20 cellular contexts compared by ENCODE assay signal in genomic region chr19:19567391-19567790, GRCh38. TPM values are rescaled to one million over a fixed set of nuclear protein-coding genes. Genes with fewer than 3 reads are reported as not detected.
DNase-seq lines count a peak whose midpoint lies in the region; ATAC-seq, FAIRE-seq and TF ChIP-seq lines count a peak whose summit lies in the region.
"Had no signal": no experiment of that assay in that cellular context is flagged by ENCODE, and none has a peak within 500 bp of the region (broad histone marks: within the 10 kb centered on the region; RNA-seq: fewer than 3 reads in every experiment).

No MANE protein-coding gene starts in this region.

- H3K4me1 ChIP-seq in osteoblast (ENCODE audit: insufficient read depth, low read length) = peaks cover 12% of the 10 kb centered on the region
- H3K4me1 ChIP-seq: A549, BE2C, Peyer's patch had no signal

- H4K20me1 ChIP-seq in osteoblast (ENCODE audit: insufficient read depth, low read length) = no peaks in the 10 kb centered on the region

- H3K9me3 ChIP-seq in osteoblast (ENCODE audit: low read depth, low read length) = no peaks in the 10 kb centered on the region
- H3K9me3 ChIP-seq: A549, Caco-2, MG63, Peyer's patch had no signal

- H3K4me3 ChIP-seq in osteoblast (ENCODE audit: insufficient read depth, low read length) = no peak overlapping the region
- H3K4me3 ChIP-seq: A549, GM12878, MG63, Peyer's patch had no signal

- no peaks in the 10 kb centered on the region for H3K27me3 ChIP-seq in osteoblast (ENCODE audit: insufficient read depth, low read length)
- H3K27me3 ChIP-seq: BE2C, MG63, Peyer's patch had no signal

- H3K36me3 ChIP-seq in osteoblast (ENCODE audit: insufficient read depth, low read length) = no peaks in the 10 kb centered on the region
- H3K36me3 ChIP-seq: BE2C, MG63 had no signal

- no peaks in the 10 kb centered on the region for H3K9me3 Mint-ChIP-seq in activated T-cell treated with anti-CD3 and anti-CD28 coated beads, Interleukin-2, amount 50 U/mL, for 72 hours
- no peaks in the 10 kb centered on the region for H3K9me3 Mint-ChIP-seq in activated CD8-positive, alpha-beta T cell treated with anti-CD3 and anti-CD28 coated beads, Interleukin-2, amount 10 ng/mL, durations not matched to agents 7 days and 5 days (ENCODE audit: insufficient read depth)

- no peak overlapping the region for H3K27ac ChIP-seq in osteoblast (ENCODE audit: low read depth, low read length)
- H3K27ac ChIP-seq: A549, Peyer's patch had no signal

- POLR2A ChIA-PET in activated CD8-positive, alpha-beta T cell treated with anti-CD3 and anti-CD28 coated beads, Interleukin-2, amount 10 ng/mL, durations not matched to agents 7 days and 5 days (lab: Charles Lee) = interaction anchor here (0.7 kb wide), 1 partner anchor 77 kb away, joined by 3 read pairs; no protein-coding TSS in a partner anchor

- no peaks in the 10 kb centered on the region for H3K79me2 ChIP-seq in osteoblast (ENCODE audit: insufficient read depth, low read length)

- no peak overlapping the region for H2AFZ ChIP-seq in osteoblast (ENCODE audit: low read length)

- CTCF ChIA-PET in activated CD8-positive, alpha-beta T cell treated with anti-CD3 and anti-CD28 coated beads, Interleukin-2, amount 10 ng/mL, durations not matched to agents 7 days and 5 days (lab: Charles Lee) = interaction anchor here (2.4 kb wide), 1 partner anchor 13 kb away, joined by 13 read pairs; no protein-coding TSS in a partner anchor

- no peaks in the 10 kb centered on the region for H3K27me3 Mint-ChIP-seq in activated T-cell treated with anti-CD3 and anti-CD28 coated beads, Interleukin-2, amount 50 U/mL, for 72 hours (ENCODE audit: low read depth)
- no peaks in the 10 kb centered on the region for H3K27me3 Mint-ChIP-seq in activated CD8-positive, alpha-beta T cell treated with anti-CD3 and anti-CD28 coated beads, Interleukin-2, amount 10 ng/mL, durations not matched to agents 7 days and 5 days (ENCODE audit: low read depth)

- H3K27ac Mint-ChIP-seq in activated T-cell treated with anti-CD3 and anti-CD28 coated beads, Interleukin-2, amount 50 U/mL, for 72 hours = peak overlapping the region; percentile 3
- H3K27ac Mint-ChIP-seq in activated CD8-positive, alpha-beta T cell treated with anti-CD3 and anti-CD28 coated beads, Interleukin-2, amount 10 ng/mL, durations not matched to agents 7 days and 5 days = peak overlapping the region; percentile 71

- H3K4me1 Mint-ChIP-seq in activated T-cell treated with anti-CD3 and anti-CD28 coated beads, Interleukin-2, amount 50 U/mL, for 72 hours (ENCODE audit: low read depth) = peaks cover 17% of the 10 kb centered on the region
- H3K4me1 Mint-ChIP-seq in activated CD8-positive, alpha-beta T cell treated with anti-CD3 and anti-CD28 coated beads, Interleukin-2, amount 10 ng/mL, durations not matched to agents 7 days and 5 days (ENCODE audit: low read depth) = peaks cover 5% of the 10 kb centered on the region

- no peak for ATAC-seq in activated T-cell treated with anti-CD3 and anti-CD28 coated beads, Interleukin-2, amount 50 U/mL, for 72 hours (replicated peaks in 1 of 2)
- ATAC-seq in activated CD8-positive, alpha-beta T cell treated with anti-CD3 and anti-CD28 coated beads, Interleukin-2, amount 10 ng/mL, durations not matched to agents 7 days and 5 days = no peak
- ATAC-seq: A549, GM12878 had no signal

- peaks cover 16 to 25% of the 10 kb centered on the region in 2 donors for H3K36me3 Mint-ChIP-seq in activated T-cell treated with anti-CD3 and anti-CD28 coated beads, Interleukin-2, amount 50 U/mL, for 72 hours (ENCODE audit: insufficient read depth in 2 of 2)
- H3K36me3 Mint-ChIP-seq in activated CD8-positive, alpha-beta T cell treated with anti-CD3 and anti-CD28 coated beads, Interleukin-2, amount 10 ng/mL, durations not matched to agents 7 days and 5 days (ENCODE audit: low read depth) = peaks cover 50% of the 10 kb centered on the region

- peak; percentile 52 for FAIRE-seq in HTR-8/SVneo (lab: Jason Lieb, UNC)
- FAIRE-seq: A549, GM12878 had no signal

- DNase-seq in activated T-cell treated with anti-CD3 and anti-CD28 coated beads, Interleukin-2, amount 50 U/mL, for 72 hours = no peak
- DNase-seq in activated T-cell treated with anti-CD3 and anti-CD28 coated beads for 4 hours = no peak
- DNase-seq in HTR-8/SVneo (ENCODE audit: insufficient read length, low spot score) = no peak
- DNase-seq in activated CD8-positive, alpha-beta T cell treated with anti-CD3 and anti-CD28 coated beads, Interleukin-2, amount 10 ng/mL, durations not matched to agents 7 days and 5 days = no peak
- peak; percentile 29 for DNase-seq in osteoblast (ENCODE audit: insufficient read length, low spot score, missing footprints)
- DNase-seq in DMS 273 (lab: John Stamatoyannopoulos, UW; ENCODE audit: unreplicated experiment) = no peak
- DNase-seq in HuH-7.5 (ENCODE audit: low spot score) = no peak
- DNase-seq: BE2C, Caco-2, DND-41, NCI-H1048, NCI-H1417 treated with DMSO at 0.1 percent for 48 hours, NCI-H187, NCI-H446, NCI-H526, Peyer's patch had no signal

- no peak overlapping the region for H3K4me2 ChIP-seq in osteoblast (ENCODE audit: insufficient read depth, low read length)
- H3K4me2 ChIP-seq: A549 had no signal

- H3K4me3 Mint-ChIP-seq in activated T-cell treated with anti-CD3 and anti-CD28 coated beads, Interleukin-2, amount 50 U/mL, for 72 hours = no peak overlapping the region
- H3K4me3 Mint-ChIP-seq in activated CD8-positive, alpha-beta T cell treated with anti-CD3 and anti-CD28 coated beads, Interleukin-2, amount 10 ng/mL, durations not matched to agents 7 days and 5 days = no peak overlapping the region

- TF ChIP-seq CTCF in osteoblast (IDR thresholded peaks at IDR 0.05; ENCODE audit: extremely low read depth, low read depth, low read length) = no peak

RNA-seq across cellular contexts. Expression of gene CILP2, which starts 29.3 kb away (rescaled TPM):
- total RNA-seq in activated T-cell treated with anti-CD3 and anti-CD28 coated beads, Interleukin-2, amount 50 U/mL, for 72 hours = under 1 TPM; 0.44 to 0.86 TPM
- total RNA-seq in activated CD8-positive, alpha-beta T cell treated with anti-CD3 and anti-CD28 coated beads, Interleukin-2, amount 10 ng/mL, durations not matched to agents 7 days and 5 days = under 1 TPM; 0.16 to 0.24 TPM
- total RNA-seq in osteoblast = 0.72 and 0.88 TPM in 2 replicates
- total RNA-seq: Peyer's patch, SK-MEL-5 had no signal

RNA-seq across cellular contexts. Expression of gene YJEFN3, which starts 38.7 kb away (rescaled TPM):
- 10 to 100 TPM; 18.2 to 21.3 TPM for total RNA-seq in activated T-cell treated with anti-CD3 and anti-CD28 coated beads, Interleukin-2, amount 50 U/mL, for 72 hours
- 10 to 100 TPM; 10.0 to 10.6 TPM for total RNA-seq in activated CD8-positive, alpha-beta T cell treated with anti-CD3 and anti-CD28 coated beads, Interleukin-2, amount 10 ng/mL, durations not matched to agents 7 days and 5 days
- under 0.01 and 0.29 TPM in 2 replicates for total RNA-seq in osteoblast

RNA-seq across cellular contexts. Expression of gene PBX4, which starts 51.1 kb away (rescaled TPM):
- 10 to 100 TPM; 28.3 to 56.8 TPM for total RNA-seq in activated T-cell treated with anti-CD3 and anti-CD28 coated beads, Interleukin-2, amount 50 U/mL, for 72 hours
- total RNA-seq in activated CD8-positive, alpha-beta T cell treated with anti-CD3 and anti-CD28 coated beads, Interleukin-2, amount 10 ng/mL, durations not matched to agents 7 days and 5 days = 10 to 100 TPM; 33.8 to 34.1 TPM
- total RNA-seq in osteoblast = 0.36 and 0.88 TPM in 2 replicates

RNA-seq across cellular contexts. Expression of gene NDUFA13, which starts 51.4 kb away (rescaled TPM):
- 100 to 1,000 TPM; 229 to 263 TPM for total RNA-seq in activated T-cell treated with anti-CD3 and anti-CD28 coated beads, Interleukin-2, amount 50 U/mL, for 72 hours
- total RNA-seq in activated CD8-positive, alpha-beta T cell treated with anti-CD3 and anti-CD28 coated beads, Interleukin-2, amount 10 ng/mL, durations not matched to agents 7 days and 5 days = 100 to 1,000 TPM; 388 to 413 TPM
- 160 and 202 TPM in 2 replicates for total RNA-seq in osteoblast

RNA-seq across cellular contexts. Expression of gene TSSK6, which starts 52.0 kb away (rescaled TPM):
- 1 to 10 TPM; 5.0 to 5.6 TPM for total RNA-seq in activated T-cell treated with anti-CD3 and anti-CD28 coated beads, Interleukin-2, amount 50 U/mL, for 72 hours
- total RNA-seq in activated CD8-positive, alpha-beta T cell treated with anti-CD3 and anti-CD28 coated beads, Interleukin-2, amount 10 ng/mL, durations not matched to agents 7 days and 5 days = 1 to 10 TPM; 3.4 to 3.9 TPM
- total RNA-seq in osteoblast = 2.7 and 4.3 TPM in 2 replicates

Comparison
In these comparisons a context has a peak if more than half of its experiments do, and no peak if none do; other contexts are left out.
1. RNA of gene PBX4, which starts 51.1 kb away (total RNA-seq): 28.3 to 56.8 TPM in activated T-cell treated with anti-CD3 and anti-CD28 coated beads, Interleukin-2, amount 50 U/mL, for 72 hours and 33.8 to 34.1 TPM in activated CD8-positive, alpha-beta T cell treated with anti-CD3 and anti-CD28 coated beads, Interleukin-2, amount 10 ng/mL, durations not matched to agents 7 days and 5 days; 0.36 to 0.88 TPM in osteoblast; every median in the first group is over 10 times any median in the second.